8 cellular contexts compared by ENCODE assay signal in genomic region chr2:74333175-74333574, GRCh38. TPM values are rescaled to one million over a fixed set of nuclear protein-coding genes. Genes with fewer than 3 reads are reported as not detected.
DNase-seq lines count a peak whose midpoint lies in the region; ATAC-seq and TF ChIP-seq lines count a peak whose summit lies in the region.

No MANE protein-coding gene starts in this region.

- H3K4me3 ChIP-seq in HL-60 (replicated peaks; ENCODE audit: insufficient read depth, low read length) (no peak overlapping the region), fibroblast of villous mesenchyme (ENCODE audit: low read depth, low read length) (no peak overlapping the region)

- TF ChIP-seq CTCF in HL-60 (IDR thresholded peaks at IDR 0.05; ENCODE audit: insufficient read depth, low read length) (peak; percentile 21), fibroblast of villous mesenchyme (IDR thresholded peaks at IDR 0.05; ENCODE audit: insufficient read depth, low read depth, low read length) (peak; percentile 72)

- DNase-seq in DMS114 treated with DMSO at 0.1 percent for 48 hours (lab: John Stamatoyannopoulos, UW; ENCODE audit: unreplicated experiment), result peak; percentile 29
- DNase-seq in HL-60 (ENCODE audit: low read depth in 1 of 2, low spot score in 1 of 2), result peak in 1 of 2 experiments; percentile 31
- DNase-seq in SK-MEL-5 (ENCODE audit: low read depth, low spot score), result peak; percentile 78
- DNase-seq in fibroblast of villous mesenchyme (ENCODE audit: low read depth), result peak; percentile 52
- no peak for DNase-seq in DMS79 treated with DMSO at 0.1 percent for 48 hours (lab: John Stamatoyannopoulos, UW)
- DNase-seq in GM19238 (ENCODE audit: insufficient read length, low spot score), result no peak
- no peak for DNase-seq in LoVo (ENCODE audit: low spot score)

- no peak for ATAC-seq in HG02610 (IDR thresholded peaks at IDR 0.05; ENCODE audit: unreplicated experiment)

- no peak overlapping the region for H3K27ac ChIP-seq in HL-60 (replicated peaks)

- in situ Hi-C loops in SK-MEL-5 (cut with HindIII; ENCODE audit: low pct_unique_long_range_greater_than_20kb, low sequenced_read_pairs), result loop anchor here (25.0 kb wide), 1 partner anchor 96 kb away; no protein-coding TSS in a partner anchor

- no peaks in the 10 kb centered on the region for H3K27me3 ChIP-seq in HL-60 (ENCODE audit: insufficient read depth, poor library complexity, severe bottlenecking)

RNA-seq across cellular contexts. Expression of gene SLC4A5, which starts 10.0 kb away (rescaled TPM):
- 0.29 and 0.63 TPM in 2 replicates for total RNA-seq in SK-MEL-5 (2014; rRNA removed; shearing (Covaris generic))
- 0.05 and 0.17 TPM in 2 replicates for polyA plus RNA-seq in SK-MEL-5 (2015; cell fraction: cytosol; rRNA removed)
- polyA plus RNA-seq in SK-MEL-5 (2015; cell fraction: nucleus; rRNA removed), result 1.9 and 3.4 TPM in 2 replicates
- total RNA-seq in fibroblast of villous mesenchyme, result under 0.01 and 0.32 TPM in 2 replicates

RNA-seq across cellular contexts. Expression of gene DCTN1, which starts 46.9 kb away (rescaled TPM):
- total RNA-seq in SK-MEL-5 (2014; rRNA removed; shearing (Covaris generic)), result 136 and 139 TPM in 2 replicates
- polyA plus RNA-seq in SK-MEL-5 (2015; cell fraction: cytosol; rRNA removed), result 131 and 146 TPM in 2 replicates
- 157 and 159 TPM in 2 replicates for polyA plus RNA-seq in SK-MEL-5 (2015; cell fraction: nucleus; rRNA removed)
- 136 and 153 TPM in 2 replicates for total RNA-seq in fibroblast of villous mesenchyme

Comparison
In these comparisons a context has a peak if more than half of its experiments do, and no peak if none do; other contexts are left out.
1. DNase-seq: peak in DMS114 treated with DMSO at 0.1 percent for 48 hours (single experiment), SK-MEL-5 (single experiment) and fibroblast of villous mesenchyme (single experiment); none in DMS79 treated with DMSO at 0.1 percent for 48 hours (single experiment), GM19238 (single experiment) and LoVo (single experiment).